In the genomic region with DNA sequence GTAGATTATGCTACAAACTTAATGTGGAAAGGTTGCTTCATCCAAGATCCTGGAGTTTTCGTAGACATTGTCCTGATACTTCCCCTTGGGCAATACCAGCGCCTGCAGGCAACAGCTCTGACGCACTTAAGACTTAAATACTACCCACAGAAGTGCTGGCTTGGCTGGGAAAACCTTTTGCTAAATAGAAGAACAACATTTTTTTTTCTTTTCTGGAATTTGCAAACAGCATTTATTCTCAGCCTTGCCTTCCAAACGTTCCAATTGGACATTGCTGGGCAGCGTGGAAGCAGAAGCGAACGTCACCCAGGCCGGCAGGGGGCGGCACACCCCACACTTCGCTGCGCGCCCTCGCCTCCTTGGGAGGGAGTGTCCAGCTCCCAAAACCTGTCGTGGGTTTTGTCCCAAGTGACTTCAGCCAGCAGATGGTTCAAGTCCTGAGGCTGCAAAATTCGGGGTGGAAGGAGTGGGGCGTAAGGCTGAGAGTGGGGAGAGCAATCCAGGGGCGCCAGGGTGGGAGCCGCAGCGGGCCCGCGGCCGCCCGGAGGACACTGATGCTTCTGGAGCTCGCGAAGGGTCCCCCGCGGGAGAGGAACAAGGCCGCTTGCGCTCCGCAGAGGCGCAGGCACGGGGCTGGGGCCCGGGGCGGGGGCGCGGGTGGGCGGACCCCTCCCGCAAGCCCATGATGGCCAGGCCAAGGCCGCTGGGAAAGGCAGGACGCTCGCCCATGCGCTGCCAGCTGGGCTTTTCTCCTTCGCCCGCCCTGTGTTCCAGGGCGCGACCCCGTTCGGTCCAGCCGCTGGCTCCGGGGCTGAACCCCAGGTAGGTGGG, we compare ENCODE assay signal across 8 cellular contexts.
DNase-seq lines count a peak whose midpoint lies in the region; ATAC-seq and TF ChIP-seq lines count a peak whose summit lies in the region.

No MANE protein-coding gene starts in this region.

- no peaks in the 10 kb centered on the region for H3K27me3 ChIP-seq in neuron (ENCODE audit: insufficient read depth, low read length)

- no peaks in the 10 kb centered on the region for H3K9me3 ChIP-seq in neuron (ENCODE audit: low read length)

- no peaks in the 10 kb centered on the region for H3K36me3 ChIP-seq in neuron (ENCODE audit: insufficient read depth, low read length)

- H3K27ac Mint-ChIP-seq in CD14-positive monocyte = peak overlapping the region in 3 of 7 donors; percentile 19 to 46 (median 45)

- H2AFZ ChIP-seq in neuron (ENCODE audit: low read depth, low read length) = peak overlapping the region; percentile 91

- peak overlapping the region; percentile 58 to 82 for H3K4me3 Mint-ChIP-seq in CD14-positive monocyte

- TF ChIP-seq CTCF in CD14-positive monocyte (IDR thresholded peaks at IDR 0.05) = peak; percentile 88

- peaks cover 9% of the 10 kb centered on the region for H3K4me1 ChIP-seq in neuron (ENCODE audit: insufficient read depth, low read length)

- H3K27me3 Mint-ChIP-seq in CD14-positive monocyte (ENCODE audit: low read depth in 3 of 3) = peaks cover 11 to 29% (median 15%) of the 10 kb centered on the region in 3 donors

- no peaks in the 10 kb centered on the region for H3K36me3 Mint-ChIP-seq in CD14-positive monocyte

- intact Hi-C loops in CD14-positive monocyte (cut with micrococcal nuclease) = loop anchor here in 1 of 2 donors (2.0 kb wide), 1 partner anchor 442 kb away; no protein-coding TSS in a partner anchor

- no peaks in the 10 kb centered on the region for H3K9me3 Mint-ChIP-seq in CD14-positive monocyte

- peak overlapping the region; percentile 60 for H3K4me3 ChIP-seq in neuron (ENCODE audit: low read length)

- ATAC-seq in GM19395 (IDR thresholded peaks at IDR 0.05; ENCODE audit: unreplicated experiment) (peak; percentile 86), HG03520 (IDR thresholded peaks at IDR 0.05; ENCODE audit: unreplicated experiment) (peak; percentile 77)

- peaks cover 7% of the 10 kb centered on the region for H3K4me1 Mint-ChIP-seq in CD14-positive monocyte

- DNase-seq in CD14-positive monocyte (ENCODE audit: low spot score) = peak; percentile 52
- peak; percentile 61 for DNase-seq in RPMI7951 (ENCODE audit: low read depth)
- peak; percentile 38 for DNase-seq in activated gamma-delta T cell treated with anti-CD3 and anti-CD28 coated beads, Interleukin-2, amount 50 U/mL, for 16 hours (ENCODE audit: low read depth)
- peak; percentile 45 for DNase-seq in foreskin melanocyte
- peak; percentile 57 for DNase-seq in stromal cell of bone marrow (ENCODE audit: low read depth)

Comparison
In these comparisons a context has a peak if more than half of its experiments do, and no peak if none do; other contexts are left out.
1. Peak in every context shown above with its lines: DNase-seq, ATAC-seq and H3K4me3 ChIP-seq.